ENCODE assay signal across 1 cellular context in the genomic region with DNA sequence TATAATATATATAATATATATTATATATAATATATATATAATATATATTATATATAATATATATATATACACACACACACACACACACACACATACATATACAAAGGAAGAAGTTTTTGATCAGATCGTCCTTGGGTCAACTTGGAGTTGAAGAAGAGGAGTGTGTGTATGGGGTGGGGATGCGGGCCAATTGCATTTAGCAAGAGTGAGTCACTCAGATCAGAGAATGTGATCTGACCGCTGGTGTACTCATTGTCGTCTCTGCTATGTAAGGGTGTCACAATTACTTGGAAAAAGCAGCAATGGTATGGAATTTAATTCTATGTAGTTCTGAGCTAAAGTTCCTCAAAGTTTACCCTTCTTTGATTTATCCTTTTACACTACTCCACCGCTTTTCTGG.
TF ChIP-seq lines count a peak whose summit lies in the region.

No MANE protein-coding gene starts in this region.

TF ChIP-seq in H1, 55 proteins besides CTCF, POLR2A, EP300 and RAD21:
- TF ChIP-seq JUND (IDR thresholded peaks at IDR 0.05; ENCODE audit: low read length), result 0 out of 2 replicates have a peak, but pooled peaks have one; percentile 18
- TF ChIP-seq FOSL1 (IDR thresholded peaks at IDR 0.05; ENCODE audit: insufficient read depth, low read depth, low read length), result no peak
